In genomic region chr4:145909331-145909730, GRCh38 we compare ENCODE assay signal across 10 cellular contexts. TPM values are rescaled to one million over a fixed set of nuclear protein-coding genes. Genes with fewer than 3 reads are reported as not detected.
DNase-seq lines count a peak whose midpoint lies in the region; ATAC-seq, FAIRE-seq and TF ChIP-seq lines count a peak whose summit lies in the region.
"Had no signal": no experiment of that assay in that cellular context is flagged by ENCODE, and none has a peak within 500 bp of the region (broad histone marks: within the 10 kb centered on the region; RNA-seq: fewer than 3 reads in every experiment).

No MANE protein-coding gene starts in this region.

- H3K27ac ChIP-seq in lower lobe of right lung, result no peak overlapping the region
- H3K27ac ChIP-seq: parathyroid adenoma had no signal

- intact Hi-C loops in lower lobe of right lung (cut with DNase I), result no loop called here

- H3K36me3 ChIP-seq in BE2C (no peaks in the 10 kb centered on the region), lower lobe of right lung (no peaks in the 10 kb centered on the region)

- H3K27me3 ChIP-seq in BE2C, result no peaks in the 10 kb centered on the region
- no peaks in the 10 kb centered on the region for H3K27me3 ChIP-seq in lower lobe of right lung (ENCODE audit: low read depth)

- TF ChIP-seq CTCF in BE2C (IDR thresholded peaks at IDR 0.05; ENCODE audit: low read depth, low read length) (no peak), lower lobe of right lung (IDR thresholded peaks at IDR 0.05) (no peak)

- H3K4me1 ChIP-seq in BE2C (no peaks in the 10 kb centered on the region; the same call in 1 of the 2 replicates), lower lobe of right lung (no peaks in the 10 kb centered on the region)

- peak; percentile 47 for ATAC-seq in HG03432 (IDR thresholded peaks at IDR 0.05; ENCODE audit: unreplicated experiment)
- ATAC-seq in lower lobe of right lung, result peak; percentile 97 to 99
- ATAC-seq in HG03378 (IDR thresholded peaks at IDR 0.05; ENCODE audit: unreplicated experiment), result no peak

- peak; percentile 38 for FAIRE-seq in colon (lab: Jason Lieb, UNC)

- H3K9me3 ChIP-seq in BE2C (no peaks in the 10 kb centered on the region), lower lobe of right lung (no peaks in the 10 kb centered on the region)

- DNase-seq in BE2C, result peak; percentile 62
- DNase-seq in lower lobe of right lung, result peak; percentile 84
- DNase-seq in NCI-H1930 (lab: John Stamatoyannopoulos, UW), result no peak
- DNase-seq in NK-92 (lab: John Stamatoyannopoulos, UW; ENCODE audit: unreplicated experiment), result no peak
- no peak for DNase-seq in SHP77 (lab: John Stamatoyannopoulos, UW)
- DNase-seq: DND-41 had no signal

- no peak overlapping the region for H3K4me3 ChIP-seq in BE2C (ENCODE audit: low read depth, low read length)
- H3K4me3 ChIP-seq in lower lobe of right lung, result peak overlapping the region; percentile 46

RNA-seq across cellular contexts. Expression of gene ZNF827, which starts 29.3 kb away (rescaled TPM):
- 19.6 TPM for polyA plus RNA-seq in BE2C (2012; ENCODE audit: insufficient read depth, insufficient read length, low read depth)
- total RNA-seq in lower lobe of right lung, result 11.3 TPM

Comparison
In these comparisons a context has a peak if more than half of its experiments do, and no peak if none do; other contexts are left out.
1. DNase-seq: peak in BE2C (single experiment) and lower lobe of right lung (single experiment); none in NCI-H1930 (0 of 2), NK-92 (single experiment) and SHP77 (0 of 2).